In genomic region chr16:89309438-89310122, GRCh38 we compare ENCODE assay signal across 20 cellular contexts.
DNase-seq lines count a peak whose midpoint lies in the region; ATAC-seq and TF ChIP-seq lines count a peak whose summit lies in the region.
"Had no signal": no experiment of that assay in that cellular context is flagged by ENCODE, and none has a peak within 500 bp of the region (broad histone marks: within the 10 kb centered on the region; RNA-seq: fewer than 3 reads in every experiment).

No MANE protein-coding gene starts in this region.

- H3K4me1 Mint-ChIP-seq in activated CD4-positive, alpha-beta memory T cell treated with anti-CD3 and anti-CD28 coated beads, Interleukin-2, amount 10 ng/mL, durations not matched to agents 7 days and 5 days: peaks cover 59% of the 10 kb centered on the region
- peaks cover 52 to 55% of the 10 kb centered on the region in 2 donors for H3K4me1 Mint-ChIP-seq in effector memory CD8-positive, alpha-beta T cell (ENCODE audit: low read depth in 2 of 2)
- H3K4me1 Mint-ChIP-seq in stimulated activated effector memory CD8-positive, alpha-beta T cell treated with anti-CD3 and anti-CD28 coated beads, Interleukin-12 subunit alpha, Interleukin-12 subunit beta, amount 100 ng/mL, for 72 hours: peaks cover 65% of the 10 kb centered on the region
- peaks cover 31% of the 10 kb centered on the region for H3K4me1 Mint-ChIP-seq in endothelial cell (ENCODE audit: unreplicated experiment)

- H3K4me3 Mint-ChIP-seq in activated CD4-positive, alpha-beta memory T cell treated with anti-CD3 and anti-CD28 coated beads, Interleukin-2, amount 10 ng/mL, durations not matched to agents 7 days and 5 days: no peak overlapping the region
- H3K4me3 Mint-ChIP-seq in effector memory CD8-positive, alpha-beta T cell: no peak overlapping the region
- no peak overlapping the region for H3K4me3 Mint-ChIP-seq in stimulated activated effector memory CD8-positive, alpha-beta T cell treated with anti-CD3 and anti-CD28 coated beads, Interleukin-12 subunit alpha, Interleukin-12 subunit beta, amount 100 ng/mL, for 72 hours
- no peak overlapping the region for H3K4me3 Mint-ChIP-seq in endothelial cell (ENCODE audit: unreplicated experiment)
- H3K4me3 Mint-ChIP-seq: activated T-cell treated with anti-CD3 and anti-CD28 coated beads, Interleukin-2, amount 50 U/mL, for 4 hours had no signal

- intact Hi-C loops in right cardiac atrium (cut with DNase I): no loop called here
- intact Hi-C loops in Right ventricle myocardium superior (cut with DNase I): no loop called here

- TF ChIP-seq CTCF in endothelial cell (IDR thresholded peaks at IDR 0.05; ENCODE audit: unreplicated experiment) (no peak), tibial nerve (IDR thresholded peaks at IDR 0.05) (no peak)

- H3K4me3 ChIP-seq in right cardiac atrium (ENCODE audit: low read length) (no peak overlapping the region), tibial nerve (no peak overlapping the region)
- H3K4me3 ChIP-seq: transverse colon had no signal

- 75% methylated on average over 16 of the region's 16 CpGs for WGBS in right cardiac atrium
- WGBS in tibial nerve, 2 donors: 79 to 85% methylated on average over 16 of the region's 16 CpGs

- no peak for TF ChIP-seq POLR2A in tibial nerve (IDR thresholded peaks at IDR 0.05)

- peaks cover 0 to 29% (median 5%) of the 10 kb centered on the region in 3 donors for H3K36me3 ChIP-seq in tibial nerve
- H3K36me3 ChIP-seq: transverse colon had no signal

- H3K36me3 Mint-ChIP-seq in activated CD4-positive, alpha-beta memory T cell treated with anti-CD3 and anti-CD28 coated beads, Interleukin-2, amount 10 ng/mL, durations not matched to agents 7 days and 5 days (ENCODE audit: low read depth): peaks cover 65% of the 10 kb centered on the region
- H3K36me3 Mint-ChIP-seq in effector memory CD8-positive, alpha-beta T cell (ENCODE audit: insufficient read depth): peaks cover 21% of the 10 kb centered on the region
- peaks cover 81% of the 10 kb centered on the region for H3K36me3 Mint-ChIP-seq in stimulated activated effector memory CD8-positive, alpha-beta T cell treated with anti-CD3 and anti-CD28 coated beads, Interleukin-12 subunit alpha, Interleukin-12 subunit beta, amount 100 ng/mL, for 72 hours
- peaks cover 27% of the 10 kb centered on the region for H3K36me3 Mint-ChIP-seq in endothelial cell (ENCODE audit: low read depth, unreplicated experiment)

- H3K9me3 Mint-ChIP-seq in activated CD4-positive, alpha-beta memory T cell treated with anti-CD3 and anti-CD28 coated beads, Interleukin-2, amount 10 ng/mL, durations not matched to agents 7 days and 5 days: no peaks in the 10 kb centered on the region
- no peaks in the 10 kb centered on the region for H3K9me3 Mint-ChIP-seq in effector memory CD8-positive, alpha-beta T cell
- no peaks in the 10 kb centered on the region for H3K9me3 Mint-ChIP-seq in stimulated activated effector memory CD8-positive, alpha-beta T cell treated with anti-CD3 and anti-CD28 coated beads, Interleukin-12 subunit alpha, Interleukin-12 subunit beta, amount 100 ng/mL, for 72 hours
- no peaks in the 10 kb centered on the region for H3K9me3 Mint-ChIP-seq in endothelial cell (ENCODE audit: unreplicated experiment)
- H3K9me3 Mint-ChIP-seq: activated T-cell treated with anti-CD3 and anti-CD28 coated beads, Interleukin-2, amount 50 U/mL, for 4 hours had no signal

- POLR2A ChIA-PET in activated CD4-positive, alpha-beta memory T cell treated with anti-CD3 and anti-CD28 coated beads, Interleukin-2, amount 10 ng/mL, durations not matched to agents 7 days and 5 days (lab: Charles Lee): interaction anchor here (1.6 kb wide), 1 partner anchor 180 kb away, joined by 3 read pairs; the partner anchor contains the start of gene ANKRD11

- peaks cover 6% of the 10 kb centered on the region for H3K4me1 ChIP-seq in right cardiac atrium (ENCODE audit: control insufficient read depth, insufficient read depth, low read length)
- peaks cover 0 to 42% (median 8%) of the 10 kb centered on the region in 4 donors for H3K4me1 ChIP-seq in tibial nerve

- H3K9me3 ChIP-seq in right cardiac atrium (ENCODE audit: control insufficient read depth, low read length) (no peaks in the 10 kb centered on the region), tibial nerve (no peaks in the 10 kb centered on the region)
- H3K9me3 ChIP-seq: transverse colon had no signal

- CTCF ChIA-PET in activated CD4-positive, alpha-beta memory T cell treated with anti-CD3 and anti-CD28 coated beads, Interleukin-2, amount 10 ng/mL, durations not matched to agents 7 days and 5 days (lab: Charles Lee): interaction anchor here (1.7 kb wide), 1 partner anchor 12 kb away, joined by 5 read pairs; no protein-coding TSS in a partner anchor

- TF ChIP-seq EP300 in tibial nerve (IDR thresholded peaks at IDR 0.05): no peak

- H3K27me3 Mint-ChIP-seq in activated CD4-positive, alpha-beta memory T cell treated with anti-CD3 and anti-CD28 coated beads, Interleukin-2, amount 10 ng/mL, durations not matched to agents 7 days and 5 days: no peaks in the 10 kb centered on the region
- H3K27me3 Mint-ChIP-seq in effector memory CD8-positive, alpha-beta T cell: no peaks in the 10 kb centered on the region
- peaks cover 27% of the 10 kb centered on the region for H3K27me3 Mint-ChIP-seq in endothelial cell (ENCODE audit: unreplicated experiment)

- ATAC-seq in right cardiac atrium: no peak
- ATAC-seq in Right ventricle myocardium superior (ENCODE audit: poor library complexity): no peak
- ATAC-seq in effector memory CD8-positive, alpha-beta T cell (replicated peaks): no peak
- ATAC-seq in stimulated activated effector memory CD8-positive, alpha-beta T cell treated with anti-CD3 and anti-CD28 coated beads, Interleukin-12 subunit alpha, Interleukin-12 subunit beta, amount 100 ng/mL, for 72 hours: no peak

- H3K27ac Mint-ChIP-seq in activated CD4-positive, alpha-beta memory T cell treated with anti-CD3 and anti-CD28 coated beads, Interleukin-2, amount 10 ng/mL, durations not matched to agents 7 days and 5 days: peak overlapping the region; percentile 29
- H3K27ac Mint-ChIP-seq in effector memory CD8-positive, alpha-beta T cell: peak overlapping the region; percentile 58 to 85
- peak overlapping the region; percentile 58 for H3K27ac Mint-ChIP-seq in stimulated activated effector memory CD8-positive, alpha-beta T cell treated with anti-CD3 and anti-CD28 coated beads, Interleukin-12 subunit alpha, Interleukin-12 subunit beta, amount 100 ng/mL, for 72 hours
- H3K27ac Mint-ChIP-seq in endothelial cell (ENCODE audit: unreplicated experiment): no peak overlapping the region

- DNase-seq in right cardiac atrium (peak in 2 of 3 donors; percentile 24 to 35), Right ventricle myocardium superior (no peak), endothelial cell (ENCODE audit: low spot score) (no peak), tibial nerve (ENCODE audit: low spot score in 2 of 2) (no peak), glomerular visceral epithelial cell (ENCODE audit: extremely low spot score) (no peak)
- no peak for DNase-seq in activated CD4-positive, alpha-beta memory T cell treated with anti-CD3 and anti-CD28 coated beads, Interleukin-2, amount 10 ng/mL, durations not matched to agents 7 days and 5 days
- no peak for DNase-seq in effector memory CD8-positive, alpha-beta T cell
- no peak for DNase-seq in stimulated activated effector memory CD8-positive, alpha-beta T cell treated with anti-CD3 and anti-CD28 coated beads, Interleukin-12 subunit alpha, Interleukin-12 subunit beta, amount 100 ng/mL, for 72 hours (ENCODE audit: low spot score in 2 of 2)
- DNase-seq: activated CD4-positive, alpha-beta T cell treated with anti-CD3 and anti-CD28 coated beads, Interleukin-2, amount 50 U/mL, for 1 hour; activated T-cell treated with anti-CD3 and anti-CD28 coated beads, Interleukin-2, amount 50 U/mL, for 4 hours; amygdala; caudate nucleus; erythroblast; foreskin melanocyte; H7; kidney glomerular epithelial cell; NCI-H1694 treated with DMSO at 0.1 percent for 48 hours; SHP77; SW 1271; transverse colon had no signal

- no peak overlapping the region for H3K27ac ChIP-seq in right cardiac atrium (ENCODE audit: low read length)
- H3K27ac ChIP-seq in tibial nerve: no peak overlapping the region
- H3K27ac ChIP-seq: transverse colon had no signal

- H3K27me3 ChIP-seq in right cardiac atrium (ENCODE audit: control insufficient read depth, insufficient read depth): no peaks in the 10 kb centered on the region
- no peaks in the 10 kb centered on the region for H3K27me3 ChIP-seq in tibial nerve
- H3K27me3 ChIP-seq: transverse colon had no signal

Comparison
In these comparisons a context has a peak if more than half of its experiments do, and no peak if none do; other contexts are left out.
1. DNase-seq: peak in right cardiac atrium (2 of 3); none in Right ventricle myocardium superior (single experiment), activated CD4-positive, alpha-beta memory T cell treated with anti-CD3 and anti-CD28 coated beads, Interleukin-2, amount 10 ng/mL, durations not matched to agents 7 days and 5 days (single experiment), effector memory CD8-positive, alpha-beta T cell (0 of 3), stimulated activated effector memory CD8-positive, alpha-beta T cell treated with anti-CD3 and anti-CD28 coated beads, Interleukin-12 subunit alpha, Interleukin-12 subunit beta, amount 100 ng/mL, for 72 hours (0 of 2), endothelial cell (single experiment), tibial nerve (0 of 2) and glomerular visceral epithelial cell (single experiment).